19 cellular contexts compared by ENCODE assay signal in the genomic region with DNA sequence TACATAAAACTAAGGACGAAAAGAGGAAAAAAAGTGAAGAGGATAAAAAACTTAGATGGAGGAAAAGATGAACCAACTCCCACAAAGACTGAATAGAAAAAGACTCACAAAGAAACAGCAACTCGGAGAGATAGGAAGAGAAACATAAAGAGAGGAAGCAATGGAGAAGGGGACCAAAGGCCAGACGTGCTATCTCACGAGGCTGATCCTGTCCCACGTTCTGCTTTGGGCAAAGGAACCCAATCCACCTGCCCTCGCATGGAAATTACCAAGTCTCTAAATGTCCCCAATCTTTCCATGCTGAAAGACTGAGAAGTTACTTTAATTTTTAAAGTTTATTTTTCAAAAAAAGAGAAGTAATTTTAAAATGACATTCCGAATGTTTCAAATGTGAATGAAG. TPM values are rescaled to one million over a fixed set of nuclear protein-coding genes. Genes with fewer than 3 reads are reported as not detected.
DNase-seq lines count a peak whose midpoint lies in the region; ATAC-seq, FAIRE-seq and TF ChIP-seq lines count a peak whose summit lies in the region.
"Had no signal": no experiment of that assay in that cellular context is flagged by ENCODE, and none has a peak within 500 bp of the region (broad histone marks: within the 10 kb centered on the region; RNA-seq: fewer than 3 reads in every experiment).

No MANE protein-coding gene starts in this region.

- no peak for TF ChIP-seq RAD21 in HepG2 (CRISPR knock-in tag; IDR thresholded peaks at IDR 0.05)

- H3K27me3 Mint-ChIP-seq in HFFc6 (ENCODE audit: insufficient read depth): no peaks in the 10 kb centered on the region
- H3K27me3 Mint-ChIP-seq in endothelial cell (ENCODE audit: unreplicated experiment): no peaks in the 10 kb centered on the region
- no peaks in the 10 kb centered on the region for H3K27me3 Mint-ChIP-seq in activated T-helper 1 cell treated with anti-CD3 and anti-CD28 coated beads, Interleukin-12 subunit alpha, Interleukin-12 subunit beta, Interleukin-2, Interleukin-4 antibody, amounts not matched to agents 30 ng/mL and 10 ng/mL and 1 ng/mL, durations not matched to agents 14 hours and 24 hours and 36 hours (ENCODE audit: insufficient read depth)
- H3K27me3 Mint-ChIP-seq: B cell; CD4-positive, alpha-beta T cell had no signal

- H3K9me3 Mint-ChIP-seq in HFFc6 (no peaks in the 10 kb centered on the region), endothelial cell (ENCODE audit: unreplicated experiment) (no peaks in the 10 kb centered on the region)
- no peaks in the 10 kb centered on the region for H3K9me3 Mint-ChIP-seq in activated T-helper 1 cell treated with anti-CD3 and anti-CD28 coated beads, Interleukin-12 subunit alpha, Interleukin-12 subunit beta, Interleukin-2, Interleukin-4 antibody, amounts not matched to agents 30 ng/mL and 10 ng/mL and 1 ng/mL, durations not matched to agents 14 hours and 24 hours and 36 hours
- H3K9me3 Mint-ChIP-seq: CD4-positive, alpha-beta T cell had no signal

- POLR2A ChIA-PET in HepG2 (lab: Yijun Ruan, JAX): interaction anchor here (0.6 kb wide), 1 partner anchor 92 kb away, joined by 4 read pairs; no protein-coding TSS in a partner anchor

- H3K4me3 Mint-ChIP-seq in HFFc6 (no peak overlapping the region), endothelial cell (ENCODE audit: unreplicated experiment) (no peak overlapping the region)
- H3K4me3 Mint-ChIP-seq in activated T-helper 1 cell treated with anti-CD3 and anti-CD28 coated beads, Interleukin-12 subunit alpha, Interleukin-12 subunit beta, Interleukin-2, Interleukin-4 antibody, amounts not matched to agents 30 ng/mL and 10 ng/mL and 1 ng/mL, durations not matched to agents 14 hours and 24 hours and 36 hours: no peak overlapping the region
- H3K4me3 Mint-ChIP-seq: B cell; CD4-positive, alpha-beta T cell had no signal

- intact Hi-C loops in HepG2 (cut with micrococcal nuclease; ENCODE audit: unreplicated experiment): loop anchor here (5.0 kb wide), 1 partner anchor 46 kb away; no protein-coding TSS in a partner anchor
- intact Hi-C loops in right lobe of liver (cut with DNase I): no loop called here
- intact Hi-C loops in activated T-helper 1 cell treated with anti-CD3 and anti-CD28 coated beads, Interleukin-12 subunit alpha, Interleukin-12 subunit beta, Interleukin-2, Interleukin-4 antibody, amounts not matched to agents 30 ng/mL and 10 ng/mL and 1 ng/mL, durations not matched to agents 14 hours and 24 hours and 36 hours (cut with micrococcal nuclease): no loop called here

- H3K36me3 ChIP-seq in HepG2 (replicated peaks in 1 of 2; ENCODE audit: control insufficient read depth in 1 of 2, insufficient read depth in 2 of 2, low read length in 2 of 2): peaks cover 7 to 43% of the 10 kb centered on the region in 2 experiments; a peak in 4 of 5 replicates
- H3K36me3 ChIP-seq in right lobe of liver: peaks cover 0 to 29% (median 3%) of the 10 kb centered on the region in 4 donors

- TF ChIP-seq POLR2A in HepG2 (IDR thresholded peaks at IDR 0.05; ENCODE audit: insufficient read depth in 1 of 2, low read depth in 2 of 2, low read length in 2 of 2): no peak
- no peak for TF ChIP-seq POLR2A in right lobe of liver (IDR thresholded peaks at IDR 0.05)

- CTCF ChIA-PET in HepG2 (lab: Yijun Ruan, JAX; ENCODE audit: low intra/inter-chr PET ratio, low total read pairs): no interaction called here

- H3K4me1 Mint-ChIP-seq in HFFc6 (ENCODE audit: low read depth) (peaks cover 30% of the 10 kb centered on the region), endothelial cell (ENCODE audit: unreplicated experiment) (peaks cover 12% of the 10 kb centered on the region)
- peaks cover 8% of the 10 kb centered on the region for H3K4me1 Mint-ChIP-seq in activated T-helper 1 cell treated with anti-CD3 and anti-CD28 coated beads, Interleukin-12 subunit alpha, Interleukin-12 subunit beta, Interleukin-2, Interleukin-4 antibody, amounts not matched to agents 30 ng/mL and 10 ng/mL and 1 ng/mL, durations not matched to agents 14 hours and 24 hours and 36 hours (ENCODE audit: low read depth)

- DNase-seq in HepG2 (ENCODE audit: low spot score) (no peak), right lobe of liver (no peak), HFFc6 (no peak), endothelial cell (ENCODE audit: low spot score) (no peak)
- DNase-seq in activated T-helper 1 cell treated with anti-CD3 and anti-CD28 coated beads, Interleukin-12 subunit alpha, Interleukin-12 subunit beta, Interleukin-2, Interleukin-4 antibody, amounts not matched to agents 30 ng/mL and 10 ng/mL and 1 ng/mL, durations not matched to agents 14 hours and 24 hours and 36 hours (ENCODE audit: low spot score): no peak
- DNase-seq: C1 segment of cervical spinal cord; CD4-positive, alpha-beta T cell; DMS153; DND-41; GDM1; GOT3; HCEC 1CT; IMR-90; KBM-7 had no signal

- H4K20me1 ChIP-seq in HepG2 (ENCODE audit: insufficient read depth, low read length): no peaks in the 10 kb centered on the region

- H3K4me2 ChIP-seq in HepG2 (ENCODE audit: low read depth, low read length): no peak overlapping the region

- H3K4me1 ChIP-seq in HepG2 (ENCODE audit: insufficient read depth, low read length) (peaks cover 89% of the 10 kb centered on the region), right lobe of liver (peaks cover 0 to 15% (median 4%) of the 10 kb centered on the region in 4 donors)

- TF ChIP-seq EP300 in HepG2 (IDR thresholded peaks at IDR 0.05; ENCODE audit: low read depth in 2 of 2, low read length in 2 of 2) (no peak), HepG2 (CRISPR knock-in tag; IDR thresholded peaks at IDR 0.05; ENCODE audit: borderline replicate concordance) (no peak)

- H3K27ac Mint-ChIP-seq in HFFc6 (0 out of 2 replicates have a peak overlapping the region, but pooled peaks have one; percentile 33), endothelial cell (ENCODE audit: unreplicated experiment) (peak overlapping the region; percentile 38)
- no peak overlapping the region for H3K27ac Mint-ChIP-seq in activated T-helper 1 cell treated with anti-CD3 and anti-CD28 coated beads, Interleukin-12 subunit alpha, Interleukin-12 subunit beta, Interleukin-2, Interleukin-4 antibody, amounts not matched to agents 30 ng/mL and 10 ng/mL and 1 ng/mL, durations not matched to agents 14 hours and 24 hours and 36 hours
- H3K27ac Mint-ChIP-seq: B cell; CD4-positive, alpha-beta T cell had no signal

- TF ChIP-seq CTCF in HepG2 (CRISPR knock-in tag; IDR thresholded peaks at IDR 0.05) (no peak), right lobe of liver (IDR thresholded peaks at IDR 0.05) (no peak), HFFc6 (IDR thresholded peaks at IDR 0.05) (no peak), endothelial cell (IDR thresholded peaks at IDR 0.05; ENCODE audit: unreplicated experiment) (no peak)

- H3K27ac ChIP-seq in HepG2 (ENCODE audit: extremely low read length, insufficient read depth, low read length) (peak overlapping the region; percentile 62), right lobe of liver (peak overlapping the region in 1 of 3 donors; percentile 56)

- no peaks in the 10 kb centered on the region for H3K9me3 ChIP-seq in HepG2 (ENCODE audit: low read length)
- no peaks in the 10 kb centered on the region for H3K9me3 ChIP-seq in right lobe of liver

- ATAC-seq in HepG2 (no peak), right lobe of liver (no peak), HG02763 (IDR thresholded peaks at IDR 0.05; ENCODE audit: unreplicated experiment) (no peak), GM18867 (IDR thresholded peaks at IDR 0.05; ENCODE audit: unreplicated experiment) (no peak)

- no peak overlapping the region for H2AFZ ChIP-seq in HepG2 (ENCODE audit: low read length)

- no peaks in the 10 kb centered on the region for H3K27me3 ChIP-seq in HepG2 (ENCODE audit: control insufficient read depth in 1 of 2, insufficient read depth in 2 of 2, low read length in 2 of 2)
- H3K27me3 ChIP-seq in right lobe of liver: no peaks in the 10 kb centered on the region

- BruUV-seq in HepG2 (replicated peaks; lab: Mats Ljungman, UMichigan): no TSS peak

- FAIRE-seq in HepG2 (lab: Jason Lieb, UNC): no peak
- FAIRE-seq: D721Med, GM12892 had no signal

- no peak overlapping the region for H3K4me3 ChIP-seq in HepG2 (replicated peaks in 1 of 3; ENCODE audit: insufficient read depth in 1 of 3, low read depth in 2 of 3, low read length in 3 of 3)
- no peak overlapping the region for H3K4me3 ChIP-seq in right lobe of liver

- no peak overlapping the region for H3K9ac ChIP-seq in HepG2 (ENCODE audit: insufficient read depth, low read depth, low read length)

- in situ Hi-C loops in HepG2 (cut with HindIII; ENCODE audit: extremely low pct_ligation_motif_present, low pct_unique_long_range_greater_than_20kb): loop anchor here (10.0 kb wide), 1 partner anchor 62 kb away; no protein-coding TSS in a partner anchor

- H3K79me2 ChIP-seq in HepG2 (ENCODE audit: insufficient read depth, low read length): peaks cover 13% of the 10 kb centered on the region

- WGBS in HepG2 (ENCODE audit: low lambda C conversion rate): 69% methylated on average over 7 of the region's 7 CpGs
- WGBS in right lobe of liver (ENCODE audit: insufficient coverage, low coverage, low lambda C conversion rate, missing lambda C conversion rate): 75% methylated on average over 2 of the region's 7 CpGs

- H3K36me3 Mint-ChIP-seq in HFFc6 (ENCODE audit: low read depth) (peaks cover 37% of the 10 kb centered on the region), endothelial cell (ENCODE audit: low read depth, unreplicated experiment) (no peaks in the 10 kb centered on the region)
- peaks cover 41% of the 10 kb centered on the region for H3K36me3 Mint-ChIP-seq in activated T-helper 1 cell treated with anti-CD3 and anti-CD28 coated beads, Interleukin-12 subunit alpha, Interleukin-12 subunit beta, Interleukin-2, Interleukin-4 antibody, amounts not matched to agents 30 ng/mL and 10 ng/mL and 1 ng/mL, durations not matched to agents 14 hours and 24 hours and 36 hours (ENCODE audit: low read depth)

RNA-seq across cellular contexts. Expression of a gene that starts 36.6 kb away (rescaled TPM):
- total RNA-seq in HepG2 (2016; rRNA removed; fragmentation: Illumina TruSeq; extraction: Trizol): 39.7 and 55.4 TPM in 2 replicates
- 31.4 and 37.1 TPM in 2 replicates for total RNA-seq in HepG2 (2016; cell fraction: cytosol; rRNA removed; fragmentation: Illumina TruSeq; extraction: Trizol; ENCODE audit: low read depth)
- total RNA-seq in HepG2 (2016; cell fraction: insoluble cytoplasmic fraction; rRNA removed; fragmentation: Illumina TruSeq; extraction: Trizol): 37.5 and 55.7 TPM in 2 replicates
- total RNA-seq in HepG2 (2016; cell fraction: membrane; rRNA removed; fragmentation: Illumina TruSeq; extraction: Trizol): 23.4 and 26.2 TPM in 2 replicates
- 66.5 and 76.9 TPM in 2 replicates for total RNA-seq in HepG2 (2016; cell fraction: nucleus; rRNA removed; fragmentation: Illumina TruSeq; extraction: Trizol)
- polyA plus RNA-seq in HepG2 (2011; rRNA removed): 40.1 and 53.5 TPM in 2 replicates
- 37.5 and 46.4 TPM in 2 replicates for polyA plus RNA-seq in HepG2 (2011; cell fraction: cytosol; rRNA removed)
- polyA plus RNA-seq in HepG2 (2011; cell fraction: nucleus; rRNA removed): 19.8 and 20.7 TPM in 2 replicates
- polyA plus RNA-seq in HepG2 (2012): 38.8 and 42.3 TPM in 2 replicates
- polyA plus RNA-seq in HepG2 (2016; cell fraction: cytosol; fragmentation: Illumina TruSeq; extraction: Trizol; ENCODE audit: low read depth): 2.8 and 3.1 TPM in 2 replicates
- 21.3 and 22.2 TPM in 2 replicates for polyA plus RNA-seq in HepG2 (2016; cell fraction: insoluble cytoplasmic fraction; fragmentation: Illumina TruSeq; extraction: Trizol; ENCODE audit: low read depth)
- polyA plus RNA-seq in HepG2 (2016; cell fraction: membrane; fragmentation: Illumina TruSeq; extraction: Trizol; ENCODE audit: low read depth): 6.3 and 7.1 TPM in 2 replicates
- 47.4 and 49.5 TPM in 2 replicates for polyA plus RNA-seq in HepG2 (2016; cell fraction: nucleus; fragmentation: Illumina TruSeq; extraction: Trizol; ENCODE audit: insufficient read depth, low read depth)
- polyA minus RNA-seq in HepG2 (2011; rRNA and poly(A)+ RNA removed; ENCODE audit: low replicate concordance): 159 and 167 TPM in 2 replicates
- polyA minus RNA-seq in HepG2 (2011; cell fraction: cytosol; rRNA and poly(A)+ RNA removed): 73.8 and 78.2 TPM in 2 replicates
- 70.7 and 85.5 TPM in 2 replicates for polyA minus RNA-seq in HepG2 (2011; cell fraction: nucleus; rRNA and poly(A)+ RNA removed)
- total RNA-seq in right lobe of liver: 10 to 100 TPM; 24.7 to 39.5 (median 36.8) TPM
- 10 to 100 TPM; 52.1 to 61.8 (median 57.4) TPM for total RNA-seq in HFFc6 (2021; fragmentation: NEBNext Ultra II Directional; extraction: Animal tissue kit (Norgen Biotek cat#: 25700))
- total RNA-seq in endothelial cell (ENCODE audit: unreplicated experiment): 32.6 TPM
- total RNA-seq in activated T-helper 1 cell treated with anti-CD3 and anti-CD28 coated beads, Interleukin-12 subunit alpha, Interleukin-12 subunit beta, Interleukin-2, Interleukin-4 antibody, amounts not matched to agents 30 ng/mL and 10 ng/mL and 1 ng/mL, durations not matched to agents 14 hours and 24 hours and 36 hours: 26.9 and 29.4 TPM in 2 replicates
